ENCODE assay signal across 25 cellular contexts in genomic region chr16:57685633-57686032, GRCh38. TPM values are rescaled to one million over a fixed set of nuclear protein-coding genes. Genes with fewer than 3 reads are reported as not detected.
DNase-seq lines count a peak whose midpoint lies in the region; ATAC-seq, FAIRE-seq and TF ChIP-seq lines count a peak whose summit lies in the region.
"Had no signal": no experiment of that assay in that cellular context is flagged by ENCODE, and none has a peak within 500 bp of the region (broad histone marks: within the 10 kb centered on the region; RNA-seq: fewer than 3 reads in every experiment).

No MANE protein-coding gene starts in this region.

- 89% methylated on average over 11 of the region's 11 CpGs; no CpG with 5 or more reads in 1 of the 2 experiments for WGBS in H1 (ENCODE audit: extremely low coverage in 1 of 2, insufficient coverage in 1 of 2, insufficient read length in 1 of 2, insufficient replicate concordance in 2 of 2, low coverage in 1 of 2, low lambda C conversion rate in 2 of 2, missing lambda C conversion rate in 1 of 2), 2 experiments
- WGBS in sigmoid colon, 2 donors, result 87 to 89% methylated on average over 11 of the region's 11 CpGs

- CTCF ChIA-PET in H1 (lab: Charles Lee; ENCODE audit: partially characterized antibody), result interaction anchor here (1.0 to 1.2 kb wide), 2 partner anchors 17 to 94 kb away, joined by 3 read pairs; no protein-coding TSS in a partner anchor

- H3K36me3 ChIP-seq in KOPT-K1 (ENCODE audit: insufficient read depth, low read length) (no peaks in the 10 kb centered on the region), H1 (ENCODE audit: control insufficient read depth in 2 of 4, insufficient read depth in 4 of 4, low read length in 3 of 4) (no peaks in the 10 kb centered on the region), sigmoid colon (no peaks in the 10 kb centered on the region)
- H3K36me3 ChIP-seq: BE2C had no signal

- no peaks in the 10 kb centered on the region for H3K79me2 ChIP-seq in H1 (ENCODE audit: control insufficient read depth in 1 of 2, insufficient read depth in 2 of 2, low read length in 2 of 2)

- POLR2A ChIA-PET in activated naive CD8-positive, alpha-beta T cell treated with anti-CD3 and anti-CD28 coated beads, Interleukin-2, amount 10 ng/mL, durations not matched to agents 7 days and 5 days (lab: Charles Lee), result no interaction called here
- POLR2A ChIA-PET in H1 (lab: Charles Lee; ENCODE audit: partially characterized antibody), result interaction anchor here (1.5 kb wide), 1 partner anchor 9 kb away, joined by 4 read pairs; no protein-coding TSS in a partner anchor

- no peak overlapping the region for H3K14ac ChIP-seq in H1 (ENCODE audit: insufficient read length)

- TF ChIP-seq EP300 in H1 (IDR thresholded peaks at IDR 0.05; ENCODE audit: borderline replicate concordance in 1 of 2, low read depth in 2 of 2, low read length in 2 of 2) (no peak), sigmoid colon (IDR thresholded peaks at IDR 0.05) (no peak)

- H3K9me3 ChIP-seq in KOPT-K1 (ENCODE audit: insufficient read depth, low read length, poor library complexity, severe bottlenecking) (no peaks in the 10 kb centered on the region), H1 (ENCODE audit: insufficient read depth in 2 of 2, low read depth in 1 of 2, low read length in 1 of 2) (no peaks in the 10 kb centered on the region), sigmoid colon (no peaks in the 10 kb centered on the region)
- H3K9me3 ChIP-seq: BE2C, Caco-2 had no signal

- H4K91ac ChIP-seq in H1 (replicated peaks; ENCODE audit: insufficient read length, low read length), result no peak overlapping the region

- peaks cover 0 to 7% (median under 1%) of the 10 kb centered on the region in 4 experiments; a peak in 1 of 7 replicates for H3K4me1 ChIP-seq in H1 (replicated peaks in 1 of 4; ENCODE audit: control insufficient read depth in 3 of 4, insufficient read depth in 4 of 4, low read length in 3 of 4)
- H3K4me1 ChIP-seq in sigmoid colon, result no peaks in the 10 kb centered on the region
- H3K4me1 ChIP-seq: BE2C, Caco-2 had no signal

- no peak for ATAC-seq in activated naive CD8-positive, alpha-beta T cell treated with anti-CD3 and anti-CD28 coated beads, Interleukin-2, amount 10 ng/mL, durations not matched to agents 7 days and 5 days (ENCODE audit: low read depth)
- no peak for ATAC-seq in activated naive CD8-positive, alpha-beta T cell treated with anti-CD3 and anti-CD28 coated beads, Interleukin-2, amount 50 U/mL, for 24 hours
- no peak for ATAC-seq in stimulated activated naive CD8-positive, alpha-beta T cell treated with anti-CD3 and anti-CD28 coated beads, Interleukin-15, Interleukin-2, amounts not matched to agents 100 U/mL and 50 U/mL, for 24 hours
- ATAC-seq: CD8-positive, alpha-beta T cell; GM12878 had no signal

- no peak overlapping the region for H3K9ac ChIP-seq in H1 (replicated peaks in 1 of 4; ENCODE audit: extremely low read depth in 1 of 4, low read depth in 3 of 4, low read length in 3 of 4)

- H2BK20ac ChIP-seq in H1 (ENCODE audit: low read length), result no peak overlapping the region

- no peaks in the 10 kb centered on the region for H3K27me3 Mint-ChIP-seq in activated naive CD8-positive, alpha-beta T cell treated with anti-CD3 and anti-CD28 coated beads, Interleukin-2, amount 10 ng/mL, durations not matched to agents 7 days and 5 days
- H3K27me3 Mint-ChIP-seq in activated naive CD8-positive, alpha-beta T cell treated with anti-CD3 and anti-CD28 coated beads, Interleukin-2, amount 50 U/mL, for 24 hours, result no peaks in the 10 kb centered on the region
- H3K27me3 Mint-ChIP-seq: CD4-positive, CD25-positive, alpha-beta regulatory T cell had no signal

- no peaks in the 10 kb centered on the region for H3K36me3 Mint-ChIP-seq in activated naive CD8-positive, alpha-beta T cell treated with anti-CD3 and anti-CD28 coated beads, Interleukin-2, amount 10 ng/mL, durations not matched to agents 7 days and 5 days
- no peaks in the 10 kb centered on the region for H3K36me3 Mint-ChIP-seq in activated naive CD8-positive, alpha-beta T cell treated with anti-CD3 and anti-CD28 coated beads, Interleukin-2, amount 50 U/mL, for 24 hours (ENCODE audit: low read depth)
- H3K36me3 Mint-ChIP-seq: CD4-positive, CD25-positive, alpha-beta regulatory T cell; CD8-positive, alpha-beta T cell had no signal

- H3K79me1 ChIP-seq in H1 (ENCODE audit: low read depth, low read length), result no peaks in the 10 kb centered on the region

- no peak overlapping the region for H3K56ac ChIP-seq in H1 (replicated peaks; ENCODE audit: insufficient read length, low read depth, low read length)

- no peak for DNase-seq in activated naive CD8-positive, alpha-beta T cell treated with anti-CD3 and anti-CD28 coated beads, Interleukin-2, amount 10 ng/mL, durations not matched to agents 7 days and 5 days
- DNase-seq in activated naive CD8-positive, alpha-beta T cell treated with anti-CD3 and anti-CD28 coated beads, Interleukin-2, amount 50 U/mL, for 24 hours, result no peak
- DNase-seq in H1 (ENCODE audit: low read depth in 1 of 2, low spot score in 2 of 2), result no peak
- peak; percentile 55 for DNase-seq in sigmoid colon
- no peak for DNase-seq in effector CD4-positive, alpha-beta T cell
- no peak for DNase-seq in stimulated activated naive CD8-positive, alpha-beta T cell treated with anti-CD3 and anti-CD28 coated beads, Interleukin-15, Interleukin-2, amounts not matched to agents 100 U/mL and 50 U/mL, for 24 hours
- no peak for DNase-seq in SIG-M5 treated with dmso at 0.1 percent for 504 hours (lab: John Stamatoyannopoulos, UW; ENCODE audit: unreplicated experiment)
- DNase-seq: AML-193; BE2C; Caco-2; CD4-positive, CD25-positive, alpha-beta regulatory T cell; CD8-positive, alpha-beta T cell; DMS153; EL; GDM1; GOT3; H7; HCEC 1CT had no signal

- H3K27ac ChIP-seq in KOPT-K1 (ENCODE audit: low read depth, low read length, poor library complexity, severe bottlenecking), result peak overlapping the region; percentile 100
- H3K27ac ChIP-seq in H1 (ENCODE audit: low read depth, low read length), result no peak overlapping the region; the same call in 1 of the 2 replicates
- no peak overlapping the region for H3K27ac ChIP-seq in sigmoid colon
- H3K27ac ChIP-seq: 22Rv1, C4-2B had no signal

- FAIRE-seq in H1 (lab: Jason Lieb, UNC), result no peak
- FAIRE-seq: A204.1, GM12878, GM19239 had no signal

- H3K4me1 Mint-ChIP-seq in activated naive CD8-positive, alpha-beta T cell treated with anti-CD3 and anti-CD28 coated beads, Interleukin-2, amount 10 ng/mL, durations not matched to agents 7 days and 5 days, result peaks cover 24% of the 10 kb centered on the region
- peaks cover 16% of the 10 kb centered on the region for H3K4me1 Mint-ChIP-seq in activated naive CD8-positive, alpha-beta T cell treated with anti-CD3 and anti-CD28 coated beads, Interleukin-2, amount 50 U/mL, for 24 hours

- H2AFZ ChIP-seq in H1 (ENCODE audit: low read length), result no peak overlapping the region

- no peak overlapping the region for H3K4me3 Mint-ChIP-seq in activated naive CD8-positive, alpha-beta T cell treated with anti-CD3 and anti-CD28 coated beads, Interleukin-2, amount 10 ng/mL, durations not matched to agents 7 days and 5 days
- no peak overlapping the region for H3K4me3 Mint-ChIP-seq in activated naive CD8-positive, alpha-beta T cell treated with anti-CD3 and anti-CD28 coated beads, Interleukin-2, amount 50 U/mL, for 24 hours
- H3K4me3 Mint-ChIP-seq: CD4-positive, CD25-positive, alpha-beta regulatory T cell; CD8-positive, alpha-beta T cell had no signal

- H2BK120ac ChIP-seq in H1 (replicated peaks; ENCODE audit: low read depth, low read length), result no peak overlapping the region

- H2BK5ac ChIP-seq in H1 (ENCODE audit: low read depth, low read length), result no peak overlapping the region

- H4K5ac ChIP-seq in H1 (ENCODE audit: insufficient read length, low read depth, low read length), result no peak overlapping the region

- TF ChIP-seq POLR2A in H1 (IDR thresholded peaks at IDR 0.05; ENCODE audit: control extremely low read depth in 1 of 2, low read depth in 2 of 2, low read length in 2 of 2) (no peak), sigmoid colon (IDR thresholded peaks at IDR 0.05) (no peak)

- H2BK12ac ChIP-seq in H1 (ENCODE audit: low read depth, low read length), result no peak overlapping the region

- H3K4ac ChIP-seq in H1 (replicated peaks; ENCODE audit: insufficient read length, low read depth, low read length), result no peak overlapping the region

- H3K4me3 ChIP-seq in H1 (ENCODE audit: extremely low read depth in 1 of 4, insufficient read depth in 2 of 4, low read depth in 3 of 4, low read length in 4 of 4) (no peak overlapping the region), sigmoid colon (no peak overlapping the region)
- H3K4me3 ChIP-seq: GM12878 had no signal

- TF ChIP-seq CTCF in H1 (IDR thresholded peaks at IDR 0.05; ENCODE audit: control extremely low read depth in 1 of 3, insufficient read depth in 1 of 3, low read depth in 1 of 3, low read length in 3 of 3) (no peak), sigmoid colon (IDR thresholded peaks at IDR 0.05) (no peak)

- no peak overlapping the region for H3K18ac ChIP-seq in H1 (ENCODE audit: extremely low read depth, low read length)

- no peak overlapping the region for H3K23ac ChIP-seq in H1 (ENCODE audit: insufficient read length)

- H3K23me2 ChIP-seq in H1 (ENCODE audit: low read depth, low read length), result no peaks in the 10 kb centered on the region

- no peaks in the 10 kb centered on the region for H3K9me3 Mint-ChIP-seq in activated naive CD8-positive, alpha-beta T cell treated with anti-CD3 and anti-CD28 coated beads, Interleukin-2, amount 10 ng/mL, durations not matched to agents 7 days and 5 days
- H3K9me3 Mint-ChIP-seq in activated naive CD8-positive, alpha-beta T cell treated with anti-CD3 and anti-CD28 coated beads, Interleukin-2, amount 50 U/mL, for 24 hours, result no peaks in the 10 kb centered on the region
- H3K9me3 Mint-ChIP-seq: CD8-positive, alpha-beta T cell had no signal

- intact Hi-C loops in sigmoid colon (cut with DNase I), result no loop called here

- H3K4me2 ChIP-seq in H1 (ENCODE audit: insufficient read depth in 1 of 2, low read depth in 2 of 2, low read length in 2 of 2), result no peak overlapping the region

- TF ChIP-seq RAD21 in H1 (IDR thresholded peaks at IDR 0.05 in 1 of 2, conservative IDR thresholded peaks at IDR 0.05 in 1 of 2; ENCODE audit: low read depth in 2 of 2, low read length in 2 of 2), result no peak

- H3K27me3 ChIP-seq in H1 (replicated peaks in 1 of 4; ENCODE audit: control insufficient read depth in 3 of 4, extremely low read depth in 1 of 4, insufficient read depth in 3 of 4, low read length in 3 of 4) (no peaks in the 10 kb centered on the region), sigmoid colon (peaks cover 0 to 19% (median 0%) of the 10 kb centered on the region in 3 donors)
- H3K27me3 ChIP-seq: BE2C had no signal

- H4K20me1 ChIP-seq in H1 (replicated peaks in 1 of 2; ENCODE audit: control insufficient read depth in 1 of 2, insufficient read depth in 2 of 2, low read length in 2 of 2), result no peaks in the 10 kb centered on the region

- no peak overlapping the region for H4K8ac ChIP-seq in H1 (ENCODE audit: extremely low read depth, insufficient read depth, low read length)

- no peak overlapping the region for H2AK5ac ChIP-seq in H1 (ENCODE audit: low read depth, low read length)

- H2BK15ac ChIP-seq in H1 (ENCODE audit: low read length), result 0 out of 2 replicates have a peak overlapping the region, but pooled peaks have one; percentile 63

- H3K27ac Mint-ChIP-seq in activated naive CD8-positive, alpha-beta T cell treated with anti-CD3 and anti-CD28 coated beads, Interleukin-2, amount 10 ng/mL, durations not matched to agents 7 days and 5 days, result peak overlapping the region; percentile 41
- H3K27ac Mint-ChIP-seq in activated naive CD8-positive, alpha-beta T cell treated with anti-CD3 and anti-CD28 coated beads, Interleukin-2, amount 50 U/mL, for 24 hours, result no peak overlapping the region
- H3K27ac Mint-ChIP-seq: CD4-positive, CD25-positive, alpha-beta regulatory T cell; CD8-positive, alpha-beta T cell had no signal

RNA-seq across cellular contexts. Expression of gene DRC7, which starts 9.0 kb away (rescaled TPM):
- under 1 TPM in 1 of 2 experiments, not detected in 1; 0.17 TPM for total RNA-seq in activated naive CD8-positive, alpha-beta T cell treated with anti-CD3 and anti-CD28 coated beads, Interleukin-2, amount 10 ng/mL, durations not matched to agents 7 days and 5 days
- total RNA-seq in H1 (2021; fragmentation: NEBNext Ultra II Directional; extraction: Animal tissue kit (Norgen Biotek cat#: 25700)), result not detected in 2 replicates
- 0.13 and 0.14 TPM in 2 replicates for polyA plus RNA-seq in H1 (2011; rRNA removed)
- 0.16 TPM for polyA plus RNA-seq in H1 (2011; cell fraction: cytosol; rRNA removed)
- 0.27 TPM for polyA plus RNA-seq in H1 (2011; cell fraction: nucleus; rRNA removed)
- 0.23 to 0.48 TPM (median 0.27 TPM) in 3 of 4 replicates, not detected in the other for polyA plus RNA-seq in H1 (2012, experiment 1 of 2)
- polyA plus RNA-seq in H1 (2012, experiment 2 of 2), result not detected
- polyA plus RNA-seq in H1 (2013, experiment 1 of 2), result 0.06 TPM
- 0.04 TPM for polyA plus RNA-seq in H1 (2013, experiment 2 of 2)
- 0.09 TPM in 1 of 2 replicates, not detected in the other for polyA minus RNA-seq in H1 (2011; rRNA and poly(A)+ RNA removed)
- not detected for polyA minus RNA-seq in H1 (2011; cell fraction: cytosol; rRNA and poly(A)+ RNA removed)
- polyA minus RNA-seq in H1 (2011; cell fraction: nucleus; rRNA and poly(A)+ RNA removed), result not detected
- total RNA-seq in sigmoid colon, result not detected
- not detected for polyA plus RNA-seq in sigmoid colon
- total RNA-seq: CD4-positive, CD25-positive, alpha-beta regulatory T cell; CD8-positive, alpha-beta T cell had no signal
- polyA plus RNA-seq: AG04450; CD4-positive, CD25-positive, alpha-beta regulatory T cell had no signal

RNA-seq across cellular contexts. Expression of gene ADGRG3, which starts 17.5 kb away (rescaled TPM):
- not detected for total RNA-seq in activated naive CD8-positive, alpha-beta T cell treated with anti-CD3 and anti-CD28 coated beads, Interleukin-2, amount 10 ng/mL, durations not matched to agents 7 days and 5 days
- 0.15 and 0.28 TPM in 2 replicates for total RNA-seq in H1 (2021; fragmentation: NEBNext Ultra II Directional; extraction: Animal tissue kit (Norgen Biotek cat#: 25700))
- polyA plus RNA-seq in H1 (2011; rRNA removed), result 0.94 and 0.98 TPM in 2 replicates
- polyA plus RNA-seq in H1 (2011; cell fraction: cytosol; rRNA removed), result 1.00 TPM
- polyA plus RNA-seq in H1 (2011; cell fraction: nucleus; rRNA removed), result 0.87 TPM
- 0.64 to 1.4 TPM (median 0.87 TPM) in 4 replicates for polyA plus RNA-seq in H1 (2012, experiment 1 of 2)
- polyA plus RNA-seq in H1 (2012, experiment 2 of 2), result 0.42 TPM
- 0.20 TPM for polyA plus RNA-seq in H1 (2013, experiment 1 of 2)
- polyA plus RNA-seq in H1 (2013, experiment 2 of 2), result 0.52 TPM
- 0.59 and 0.69 TPM in 2 replicates for polyA minus RNA-seq in H1 (2011; rRNA and poly(A)+ RNA removed)
- polyA minus RNA-seq in H1 (2011; cell fraction: cytosol; rRNA and poly(A)+ RNA removed), result not detected
- 0.60 TPM for polyA minus RNA-seq in H1 (2011; cell fraction: nucleus; rRNA and poly(A)+ RNA removed)
- 1 to 10 TPM; 3.0 to 6.6 (median 4.9) TPM for total RNA-seq in sigmoid colon
- polyA plus RNA-seq in sigmoid colon, result 1 to 10 TPM in 2 of 3 donors, under 1 TPM in 1; 0.69 to 3.6 (median 2.4) TPM
- total RNA-seq: GM12878 had no signal
- polyA plus RNA-seq: AG04450; CD4-positive, CD25-positive, alpha-beta regulatory T cell had no signal

RNA-seq across cellular contexts. Expression of gene KATNB1, which starts 49.9 kb away (rescaled TPM):
- total RNA-seq in activated naive CD8-positive, alpha-beta T cell treated with anti-CD3 and anti-CD28 coated beads, Interleukin-2, amount 10 ng/mL, durations not matched to agents 7 days and 5 days, result 10 to 100 TPM; 31.1 to 31.4 TPM
- 50.2 and 50.3 TPM in 2 replicates for total RNA-seq in H1 (2021; fragmentation: NEBNext Ultra II Directional; extraction: Animal tissue kit (Norgen Biotek cat#: 25700))
- polyA plus RNA-seq in H1 (2011; rRNA removed) (60.4 and 88.4 TPM in 2 replicates), sigmoid colon (10 to 100 TPM in 2 of 3 donors, 1 to 10 TPM in 1; 8.6 to 18.6 (median 10.8) TPM)
- 55.3 TPM for polyA plus RNA-seq in H1 (2011; cell fraction: cytosol; rRNA removed)
- polyA plus RNA-seq in H1 (2011; cell fraction: nucleus; rRNA removed), result 166 TPM
- polyA plus RNA-seq in H1 (2012, experiment 1 of 2), result 25.0 to 47.4 TPM (median 43.4 TPM) in 4 replicates
- polyA plus RNA-seq in H1 (2012, experiment 2 of 2), result 48.3 TPM
- polyA plus RNA-seq in H1 (2013, experiment 1 of 2), result 31.0 TPM
- polyA plus RNA-seq in H1 (2013, experiment 2 of 2), result 28.8 TPM
- 31.8 and 43.0 TPM in 2 replicates for polyA minus RNA-seq in H1 (2011; rRNA and poly(A)+ RNA removed)
- 29.9 TPM for polyA minus RNA-seq in H1 (2011; cell fraction: cytosol; rRNA and poly(A)+ RNA removed)
- polyA minus RNA-seq in H1 (2011; cell fraction: nucleus; rRNA and poly(A)+ RNA removed), result 42.7 TPM
- total RNA-seq in sigmoid colon, result 10 to 100 TPM in 2 of 4 donors, 1 to 10 TPM in 2; 4.3 to 15.0 (median 10.1) TPM

RNA-seq across cellular contexts. Expression of gene ADGRG1, which starts 57.2 kb away (rescaled TPM):
- total RNA-seq in activated naive CD8-positive, alpha-beta T cell treated with anti-CD3 and anti-CD28 coated beads, Interleukin-2, amount 10 ng/mL, durations not matched to agents 7 days and 5 days, result 1 to 10 TPM; 4.3 to 5.6 TPM
- total RNA-seq in H1 (2021; fragmentation: NEBNext Ultra II Directional; extraction: Animal tissue kit (Norgen Biotek cat#: 25700)), result 0.78 and 1.3 TPM in 2 replicates
- polyA plus RNA-seq in H1 (2011; rRNA removed) (2.6 and 2.9 TPM in 2 replicates), sigmoid colon (10 to 100 TPM in 1 of 3 donors, 1 to 10 TPM in 2; 5.3 to 36.3 (median 7.8) TPM)
- polyA plus RNA-seq in H1 (2011; cell fraction: cytosol; rRNA removed), result 1.3 TPM
- polyA plus RNA-seq in H1 (2011; cell fraction: nucleus; rRNA removed), result 1.6 TPM
- polyA plus RNA-seq in H1 (2012, experiment 1 of 2), result 0.99 to 2.2 TPM (median 1.4 TPM) in 4 replicates
- 1.4 TPM for polyA plus RNA-seq in H1 (2012, experiment 2 of 2)
- polyA plus RNA-seq in H1 (2013, experiment 1 of 2), result 2.8 TPM
- 3.7 TPM for polyA plus RNA-seq in H1 (2013, experiment 2 of 2)
- 1.2 and 1.7 TPM in 2 replicates for polyA minus RNA-seq in H1 (2011; rRNA and poly(A)+ RNA removed)
- 0.81 TPM for polyA minus RNA-seq in H1 (2011; cell fraction: cytosol; rRNA and poly(A)+ RNA removed)
- 3.1 TPM for polyA minus RNA-seq in H1 (2011; cell fraction: nucleus; rRNA and poly(A)+ RNA removed)
- 1 to 10 TPM; 5.0 to 8.0 (median 6.7) TPM for total RNA-seq in sigmoid colon
